ENCODE assay signal across 23 cellular contexts in the genomic region with DNA sequence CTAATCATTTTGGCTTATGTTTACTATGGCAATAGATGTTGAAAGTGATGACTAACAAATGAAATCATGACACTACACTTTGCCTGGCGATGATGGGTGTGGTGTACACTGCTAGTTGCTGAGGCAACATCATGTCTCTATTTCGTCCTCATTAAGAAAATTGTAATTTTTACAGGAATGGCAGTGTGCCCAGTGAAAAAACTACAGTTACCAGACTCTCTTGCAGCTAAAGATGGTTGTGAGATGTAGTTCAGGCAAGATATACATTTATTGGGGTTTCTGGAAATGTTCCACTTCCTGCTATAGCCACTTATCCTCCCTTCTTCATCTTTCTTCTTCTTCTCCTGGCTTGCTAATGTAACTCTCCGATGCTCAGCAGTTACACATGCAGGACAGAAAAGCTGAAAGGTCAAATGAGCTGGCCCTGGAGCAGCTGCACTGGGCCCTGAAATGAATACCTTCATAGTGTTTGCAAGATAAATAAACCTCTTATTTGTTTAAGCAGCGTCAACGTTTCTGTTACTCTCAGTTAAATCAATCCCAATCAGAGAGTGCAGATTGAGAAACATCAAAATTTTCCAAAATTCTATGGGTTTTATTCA. TPM values are rescaled to one million over a fixed set of nuclear protein-coding genes. Genes with fewer than 3 reads are reported as not detected.
A peak's percentile ranks its signal among the peaks of the same experiment; 100 is the strongest.
DNase-seq lines count a peak whose midpoint lies in the region; ATAC-seq, FAIRE-seq and TF ChIP-seq lines count a peak whose summit lies in the region.
"Had no signal": no experiment of that assay in that cellular context is flagged by ENCODE, and none has a peak within 500 bp of the region (broad histone marks: within the 10 kb centered on the region; RNA-seq: fewer than 3 reads in every experiment).

No MANE protein-coding gene starts in this region.

- peak; percentile 41 for FAIRE-seq in GM12891 (lab: Jason Lieb, UNC)
- FAIRE-seq: GM12878, RCC 7860 had no signal

- H4K91ac ChIP-seq in mesenchymal stem cell (ENCODE audit: low read length), result no peak overlapping the region

- H3K4me3 ChIP-seq in Panc1 (ENCODE audit: low read depth in 2 of 2, low read length in 2 of 2), result no peak overlapping the region
- peak overlapping the region in 1 of 2 experiments; percentile 9 for H3K4me3 ChIP-seq in mesenchymal stem cell (ENCODE audit: insufficient read depth in 1 of 2, low read depth in 1 of 2, low read length in 2 of 2)
- no peak overlapping the region for H3K4me3 ChIP-seq in testis
- H3K4me3 ChIP-seq: GM12878, left ventricle myocardium inferior, skin epidermis, suprapubic skin had no signal

- no peak overlapping the region for H3K18ac ChIP-seq in mesenchymal stem cell (ENCODE audit: low read depth in 1 of 2, low read length in 2 of 2)

- H3K9me3 ChIP-seq in Panc1 (ENCODE audit: control insufficient read depth, insufficient read depth, low read depth, low read length) (peaks cover 22% of the 10 kb centered on the region; the same call in 1 of the 2 replicates), mesenchymal stem cell (ENCODE audit: control insufficient read depth, low read length) (peaks cover 18% of the 10 kb centered on the region), testis (no peaks in the 10 kb centered on the region)
- H3K9me3 ChIP-seq: suprapubic skin had no signal

- TF ChIP-seq POLR2A in GM12891 (IDR thresholded peaks at IDR 0.05; ENCODE audit: low read depth, low read length), result no peak
- no peak for TF ChIP-seq POLR2A in testis (IDR thresholded peaks at IDR 0.05)

- DNase-seq in GM12891 (ENCODE audit: insufficient read length, low spot score) (no peak), Panc1 (ENCODE audit: low read depth, low spot score) (no peak), mesenchymal stem cell (peak; percentile 30), testis (no peak), cerebellar nuclear complex (lab: John Stamatoyannopoulos, UW) (no peak), cerebellar cortex (ENCODE audit: low spot score) (no peak)
- DNase-seq in activated CD4-positive, CD25-positive, alpha-beta regulatory T cell treated with anti-CD3 and anti-CD28 coated beads, Interleukin-2, amount 50 U/mL, for 72 hours, result no peak
- DNase-seq: activated CD4-positive, alpha-beta memory T cell treated with anti-CD3 and anti-CD28 coated beads, Interleukin-2, amount 10 ng/mL, durations not matched to agents 7 days and 5 days; activated naive CD8-positive, alpha-beta T cell treated with anti-CD3 and anti-CD28 coated beads for 36 hours; activated T-cell treated with anti-CD3 and anti-CD28 coated beads, Interleukin-2, amount 50 U/mL, for 72 hours; effector CD8-positive, alpha-beta T cell; GDM1; left ventricle myocardium inferior; naive B cell; NCI-H1048; NCI-H748 treated with DMSO at 0.1 percent for 48 hours; posterior cingulate gyrus; SW 1271 had no signal

- peak overlapping the region; percentile 68 for H3K27ac ChIP-seq in Panc1 (ENCODE audit: low read length)
- H3K27ac ChIP-seq in mesenchymal stem cell (ENCODE audit: low read length, poor library complexity, severe bottlenecking), result no peak overlapping the region
- no peak overlapping the region for H3K27ac ChIP-seq in testis
- H3K27ac ChIP-seq: suprapubic skin had no signal

- in situ Hi-C loops in Panc1 (cut with HindIII; ENCODE audit: low pct_unique_long_range_greater_than_20kb, low sequenced_read_pairs), result no loop called here

- no peak overlapping the region for H2BK15ac ChIP-seq in mesenchymal stem cell (ENCODE audit: low read depth, poor library complexity, severe bottlenecking)

- peak overlapping the region; percentile 77 for H3K9ac ChIP-seq in mesenchymal stem cell (ENCODE audit: low read length)

- no peak overlapping the region for H4K8ac ChIP-seq in mesenchymal stem cell (ENCODE audit: low read length)

- WGBS in mesenchymal stem cell, result 77% methylated on average over 5 of the region's 5 CpGs
- WGBS in testis, 2 donors, result 86 to 89% methylated on average over 5 of the region's 5 CpGs

- H2AK5ac ChIP-seq in mesenchymal stem cell (ENCODE audit: low read length, severe bottlenecking), result no peak overlapping the region

- H3K14ac ChIP-seq in mesenchymal stem cell (ENCODE audit: low read length in 2 of 2), result no peak overlapping the region

- no peak overlapping the region for H2BK120ac ChIP-seq in mesenchymal stem cell (ENCODE audit: low read depth, low read length)

- H2BK12ac ChIP-seq in mesenchymal stem cell (ENCODE audit: low read length in 2 of 2), result no peak overlapping the region

- no TSS peak for BruUV-seq in Panc1 (replicated peaks; lab: Mats Ljungman, UMichigan)

- CTCF ChIA-PET in Panc1 (lab: Charles Lee), result no interaction called here

- H2AFZ ChIP-seq in mesenchymal stem cell (ENCODE audit: low read depth, low read length), result no peak overlapping the region

- no peak overlapping the region for H3K4ac ChIP-seq in mesenchymal stem cell (ENCODE audit: low read depth in 1 of 2, low read length in 2 of 2)

- H3K4me1 ChIP-seq in Panc1 (ENCODE audit: control insufficient read depth, insufficient read depth, low read length), result peaks cover 8% of the 10 kb centered on the region
- H3K4me1 ChIP-seq in mesenchymal stem cell (ENCODE audit: control insufficient read depth, insufficient read depth, low read depth, low read length), result no peaks in the 10 kb centered on the region
- peaks cover 17% of the 10 kb centered on the region for H3K4me1 ChIP-seq in testis

- H3K4me2 ChIP-seq in mesenchymal stem cell (ENCODE audit: low read length, poor library complexity, severe bottlenecking), result no peak overlapping the region

- H3K79me1 ChIP-seq in mesenchymal stem cell (replicated peaks; ENCODE audit: low read length, poor library complexity, severe bottlenecking), result peaks cover 10% of the 10 kb centered on the region

- intact Hi-C loops in Panc1 (cut with micrococcal nuclease; ENCODE audit: unreplicated experiment) (no loop called here), testis (cut with DNase I; ENCODE audit: low total_unique reads) (no loop called here)

- TF ChIP-seq CTCF in Panc1 (IDR thresholded peaks at IDR 0.05) (no peak), testis (IDR thresholded peaks at IDR 0.05) (no peak)

- H2BK5ac ChIP-seq in mesenchymal stem cell (ENCODE audit: low read depth, low read length, poor library complexity, severe bottlenecking), result no peak overlapping the region

- H3K27me3 ChIP-seq in Panc1 (ENCODE audit: control insufficient read depth, insufficient read depth, low read length), result no peaks in the 10 kb centered on the region
- no peaks in the 10 kb centered on the region for H3K27me3 ChIP-seq in mesenchymal stem cell (ENCODE audit: control insufficient read depth in 1 of 2, insufficient read depth in 1 of 2, low read length in 2 of 2)
- H3K27me3 ChIP-seq in testis, result no peaks in the 10 kb centered on the region
- H3K27me3 ChIP-seq: suprapubic skin had no signal

- POLR2A ChIA-PET in Panc1 (lab: Charles Lee), result interaction anchor here (0.7 kb wide), 1 partner anchor 34 kb away, joined by 3 read pairs; no protein-coding TSS in a partner anchor

- peaks cover 7% of the 10 kb centered on the region; the same call in 1 of the 2 replicates for H3K36me3 ChIP-seq in Panc1 (ENCODE audit: control insufficient read depth, insufficient read depth, low read length)
- H3K36me3 ChIP-seq in mesenchymal stem cell (ENCODE audit: control insufficient read depth in 1 of 2, insufficient read depth in 2 of 2, low read depth in 1 of 2, low read length in 2 of 2), result peaks cover 3 to 53% of the 10 kb centered on the region in 2 experiments
- no peaks in the 10 kb centered on the region for H3K36me3 ChIP-seq in testis (ENCODE audit: low read depth, missing control alignments)

- H3K23ac ChIP-seq in mesenchymal stem cell (ENCODE audit: low read length in 2 of 2), result no peak overlapping the region

- ATAC-seq in Panc1 (no peak), esophagus mucosa (peak; percentile 61)
- ATAC-seq: activated T-cell treated with anti-CD3 and anti-CD28 coated beads, Interleukin-2, amount 50 U/mL, for 72 hours; GM12878 had no signal

TF ChIP-seq in GM12891, 5 proteins besides CTCF, POLR2A, EP300 and RAD21:
- TF ChIP-seq POLR2AphosphoS5 (IDR thresholded peaks at IDR 0.05; ENCODE audit: low read depth, low read length) (no peak), POU2F2 (IDR thresholded peaks at IDR 0.05; ENCODE audit: low read depth, low read length) (no peak), PAX5 (IDR thresholded peaks at IDR 0.05; ENCODE audit: insufficient read depth, low read length, severe bottlenecking) (no peak), TAF1 (IDR thresholded peaks at IDR 0.05; ENCODE audit: low read depth, low read length) (no peak), SPI1 (IDR thresholded peaks at IDR 0.05; ENCODE audit: low read depth, low read length) (no peak)

RNA-seq across cellular contexts. Expression of gene SOCS6, which starts 46.0 kb away (rescaled TPM):
- 1.9 TPM for polyA plus RNA-seq in GM12891 (2012; ENCODE audit: low read depth, missing spikeins)
- total RNA-seq in Panc1 (2021; ENCODE audit: unreplicated experiment), result 43.0 TPM
- 22.7 TPM for polyA plus RNA-seq in Panc1 (2012; ENCODE audit: insufficient read length)
- total RNA-seq in esophagus mucosa, result 21.2 TPM
- polyA plus RNA-seq in mesenchymal stem cell (2013, experiment 1 of 2), result 14.7 TPM
- 13.9 TPM for polyA plus RNA-seq in mesenchymal stem cell (2013, experiment 2 of 2)
- total RNA-seq in testis, result 10 to 100 TPM; 20.9 to 22.9 TPM
- 12.7 TPM for polyA plus RNA-seq in testis (ENCODE audit: insufficient read depth, low read depth, low replicate concordance)
